In genomic region chr4:152667781-152668180, GRCh38 we compare ENCODE assay signal across 24 cellular contexts. TPM values are rescaled to one million over a fixed set of nuclear protein-coding genes. Genes with fewer than 3 reads are reported as not detected.
DNase-seq lines count a peak whose midpoint lies in the region; ATAC-seq, FAIRE-seq and TF ChIP-seq lines count a peak whose summit lies in the region.
"Had no signal": no experiment of that assay in that cellular context is flagged by ENCODE, and none has a peak within 500 bp of the region (broad histone marks: within the 10 kb centered on the region; RNA-seq: fewer than 3 reads in every experiment).

No MANE protein-coding gene starts in this region.

- H3K4me3 ChIP-seq in OCI-LY1 (ENCODE audit: low read depth, low read length, poor library complexity, severe bottlenecking), result peak overlapping the region; percentile 56
- no peak overlapping the region for H3K4me3 ChIP-seq in endothelial cell of umbilical vein (replicated peaks in 1 of 3; ENCODE audit: insufficient read depth in 1 of 3, low read depth in 1 of 3, low read length in 3 of 3)
- no peak overlapping the region for H3K4me3 ChIP-seq in GM23338
- H3K4me3 ChIP-seq: BLaER1 treated with 17β-estradiol and CSF1 and Interleukin-3, amounts not matched to agents 10 nM and 100 nM; Peyer's patch had no signal

- peaks cover 79% of the 10 kb centered on the region for H3K4me1 ChIP-seq in OCI-LY1 (ENCODE audit: insufficient read depth, low read length, severe bottlenecking)
- no peaks in the 10 kb centered on the region for H3K4me1 ChIP-seq in endothelial cell of umbilical vein (ENCODE audit: control insufficient read depth, extremely low read depth, insufficient read depth, low read length)
- peaks cover 29% of the 10 kb centered on the region for H3K4me1 ChIP-seq in GM23338 (ENCODE audit: insufficient read depth)

- H3K9ac ChIP-seq in OCI-LY1 (ENCODE audit: low read length), result peak overlapping the region; percentile 64
- H3K9ac ChIP-seq in endothelial cell of umbilical vein (replicated peaks; ENCODE audit: extremely low read depth, insufficient read depth, low read length), result no peak overlapping the region
- H3K9ac ChIP-seq: BLaER1 treated with 17β-estradiol and CSF1 and Interleukin-3, amounts not matched to agents 10 nM and 100 nM had no signal

- no peak for ATAC-seq in GM23338
- ATAC-seq in left cardiac atrium, result no peak
- no peak for ATAC-seq in HG02884 (IDR thresholded peaks at IDR 0.05; ENCODE audit: unreplicated experiment)
- ATAC-seq: HCT116, HepG2 had no signal

- peaks cover 3% of the 10 kb centered on the region for H3K27me3 Mint-ChIP-seq in GM23338 (ENCODE audit: insufficient read depth, low read depth, poor library complexity)
- H3K27me3 Mint-ChIP-seq: CD4-positive, alpha-beta memory T cell had no signal

- peak overlapping the region; percentile 97 for H3K27ac ChIP-seq in OCI-LY1 (ENCODE audit: low read depth, low read length, poor library complexity, severe bottlenecking)
- no peak overlapping the region for H3K27ac ChIP-seq in endothelial cell of umbilical vein (ENCODE audit: insufficient read depth, low read depth, low read length)
- H3K27ac ChIP-seq in GM23338 (ENCODE audit: low read depth), result no peak overlapping the region
- H3K27ac ChIP-seq: BLaER1 treated with 17β-estradiol and CSF1 and Interleukin-3, amounts not matched to agents 10 nM and 100 nM had no signal

- H3K9me3 Mint-ChIP-seq in GM23338, result no peaks in the 10 kb centered on the region
- H3K9me3 Mint-ChIP-seq: CD4-positive, alpha-beta memory T cell had no signal

- no TSS peak for BruUV-seq in endothelial cell of umbilical vein (replicated peaks; lab: Mats Ljungman, UMichigan)

- dilution Hi-C loops in endothelial cell of umbilical vein (cut with MboI; ENCODE audit: extremely low pct_ligation_motif_present, low sequenced_read_pairs), result no loop called here

- H3K4me1 Mint-ChIP-seq in GM23338, result peaks cover 19% of the 10 kb centered on the region

- H3K9me2 ChIP-seq in OCI-LY1 (ENCODE audit: low read depth, low read length), result no peaks in the 10 kb centered on the region
- no peaks in the 10 kb centered on the region for H3K9me2 ChIP-seq in GM23338 (ENCODE audit: insufficient read depth)

- H3K9me3 ChIP-seq in OCI-LY1 (ENCODE audit: low read length), result no peaks in the 10 kb centered on the region
- no peaks in the 10 kb centered on the region for H3K9me3 ChIP-seq in endothelial cell of umbilical vein (replicated peaks; ENCODE audit: control insufficient read depth, insufficient read depth, low read length)
- H3K9me3 ChIP-seq: Peyer's patch had no signal

- TF ChIP-seq POLR2A in GM12891 (IDR thresholded peaks at IDR 0.05; ENCODE audit: low read depth, low read length), result no peak
- no peak for TF ChIP-seq POLR2A in endothelial cell of umbilical vein (IDR thresholded peaks at IDR 0.05; ENCODE audit: low read depth, low read length)

- H4K20me1 ChIP-seq in OCI-LY1 (ENCODE audit: insufficient read depth, low read length) (no peaks in the 10 kb centered on the region), endothelial cell of umbilical vein (replicated peaks; ENCODE audit: control insufficient read depth, extremely low read depth, insufficient read depth, low read length) (no peaks in the 10 kb centered on the region), GM23338 (replicated peaks; ENCODE audit: insufficient read depth) (no peaks in the 10 kb centered on the region)
- H4K20me1 ChIP-seq: BLaER1 treated with 17β-estradiol and CSF1 and Interleukin-3, amounts not matched to agents 10 nM and 100 nM had no signal

- POLR2A ChIA-PET in endothelial cell of umbilical vein (lab: Charles Lee), result no interaction called here

- intact Hi-C loops in endothelial cell of umbilical vein (cut with micrococcal nuclease), result no loop called here
- intact Hi-C loops in left cardiac atrium (cut with DNase I), result no loop called here

- H3K9me1 ChIP-seq in endothelial cell of umbilical vein (replicated peaks; ENCODE audit: control insufficient read depth, extremely low read depth, insufficient read depth, low read length), result no peaks in the 10 kb centered on the region

- H2AFZ ChIP-seq in OCI-LY1 (ENCODE audit: low read length) (no peak overlapping the region), endothelial cell of umbilical vein (ENCODE audit: low read depth, low read length) (no peak overlapping the region), GM23338 (no peak overlapping the region)

- H3K4me3 Mint-ChIP-seq in GM23338, result no peak overlapping the region
- H3K4me3 Mint-ChIP-seq: CD4-positive, alpha-beta memory T cell had no signal

- H3K79me2 ChIP-seq in OCI-LY1 (ENCODE audit: insufficient read depth, low read length) (no peaks in the 10 kb centered on the region), endothelial cell of umbilical vein (ENCODE audit: control insufficient read depth, insufficient read depth, low read length) (no peaks in the 10 kb centered on the region), GM23338 (replicated peaks; ENCODE audit: insufficient read depth) (no peaks in the 10 kb centered on the region)

- FAIRE-seq in GM12891 (lab: Jason Lieb, UNC) (peak; percentile 20), endothelial cell of umbilical vein (lab: Jason Lieb, UNC) (peak; percentile 72)
- FAIRE-seq: A204.1, HepG2 had no signal

- peak overlapping the region; percentile 79 for H3K4me2 ChIP-seq in OCI-LY1 (ENCODE audit: low read length)
- no peak overlapping the region for H3K4me2 ChIP-seq in endothelial cell of umbilical vein (ENCODE audit: insufficient read depth, low read length)
- no peak overlapping the region for H3K4me2 ChIP-seq in GM23338
- H3K4me2 ChIP-seq: BLaER1 treated with 17β-estradiol and CSF1 and Interleukin-3, amounts not matched to agents 10 nM and 100 nM had no signal

- DNase-seq in GM12891 (ENCODE audit: insufficient read length, low spot score) (no peak), endothelial cell of umbilical vein (ENCODE audit: low read depth, low spot score) (no peak), NCI-H2196 (lab: John Stamatoyannopoulos, UW; ENCODE audit: unreplicated experiment) (no peak), GM23338 (ENCODE audit: low spot score) (no peak), left cardiac atrium (no peak)
- DNase-seq: CD4-positive, alpha-beta memory T cell; COR-L47; DMS53; EL; GDM1; KBM-7; MM.1S; NCI-H2029; NCI-H446 treated with DMSO at 0.1 percent for 48 hours; NCI-H526; NCI-H82; Peyer's patch; SHP77 treated with DMSO at 0.1 percent for 48 hours had no signal

- H3K36me3 Mint-ChIP-seq in GM23338 (ENCODE audit: low read depth), result no peaks in the 10 kb centered on the region

- H3F3A ChIP-seq in OCI-LY1 (ENCODE audit: insufficient read depth, low read length), result peaks cover 11% of the 10 kb centered on the region; the same call in 1 of the 2 replicates
- no peaks in the 10 kb centered on the region for H3F3A ChIP-seq in GM23338 (replicated peaks; ENCODE audit: low read depth)

- no peak overlapping the region for H3K27ac Mint-ChIP-seq in GM23338

- H3K36me3 ChIP-seq in OCI-LY1 (ENCODE audit: insufficient read depth, low read length) (no peaks in the 10 kb centered on the region), endothelial cell of umbilical vein (ENCODE audit: control insufficient read depth in 2 of 2, extremely low read depth in 1 of 2, insufficient read depth in 2 of 2, low read length in 2 of 2) (no peaks in the 10 kb centered on the region), GM23338 (ENCODE audit: insufficient read depth) (no peaks in the 10 kb centered on the region)
- H3K36me3 ChIP-seq: BLaER1 treated with 17β-estradiol and CSF1 and Interleukin-3, amounts not matched to agents 10 nM and 100 nM; Peyer's patch had no signal

- CTCF ChIA-PET in endothelial cell of umbilical vein (lab: Charles Lee), result interaction anchor here (0.9 to 1.7 kb wide), 4 partner anchors 9 to 213 kb away, joined by 3 to 4 read pairs (median 4); partner anchors contain the start of gene TMEM154

- H3K27me3 ChIP-seq in OCI-LY1 (ENCODE audit: insufficient read depth, low read length) (no peaks in the 10 kb centered on the region), endothelial cell of umbilical vein (ENCODE audit: control insufficient read depth in 2 of 2, insufficient read depth in 2 of 2, low read length in 2 of 2) (no peaks in the 10 kb centered on the region), GM23338 (ENCODE audit: insufficient read depth) (no peaks in the 10 kb centered on the region)
- H3K27me3 ChIP-seq: BLaER1 treated with 17β-estradiol and CSF1 and Interleukin-3, amounts not matched to agents 10 nM and 100 nM; Peyer's patch had no signal

- TF ChIP-seq CTCF in OCI-LY1 (IDR thresholded peaks at IDR 0.05; ENCODE audit: low read length) (no peak), endothelial cell of umbilical vein (IDR thresholded peaks at IDR 0.05; ENCODE audit: extremely low read depth in 1 of 2, insufficient read depth in 1 of 2, low read depth in 1 of 2, low read length in 2 of 2) (no peak), GM23338 (conservative IDR thresholded peaks at IDR 0.05; ENCODE audit: low read depth in 2 of 2) (no peak)

TF ChIP-seq in GM12891, 5 proteins besides CTCF, POLR2A, EP300 and RAD21 (continues in another document):
- TF ChIP-seq POU2F2 (IDR thresholded peaks at IDR 0.05; ENCODE audit: low read depth, low read length) (no peak), POLR2AphosphoS5 (IDR thresholded peaks at IDR 0.05; ENCODE audit: low read depth, low read length) (no peak), SPI1 (IDR thresholded peaks at IDR 0.05; ENCODE audit: low read depth, low read length) (no peak)

TF ChIP-seq in endothelial cell of umbilical vein, 7 proteins besides CTCF, POLR2A, EP300 and RAD21 (continues in another document):
- TF ChIP-seq MYC (IDR thresholded peaks at IDR 0.05; ENCODE audit: low read depth, low read length) (no peak), JUN (IDR thresholded peaks at IDR 0.05; ENCODE audit: borderline replicate concordance, insufficient read depth, insufficient read length, low read depth) (no peak), GATA2 (IDR thresholded peaks at IDR 0.05; ENCODE audit: insufficient read depth, insufficient read length, low read depth, low read length) (no peak)

RNA-seq across cellular contexts. Expression of gene TMEM154, which starts 12.0 kb away (rescaled TPM):
- 9.3 TPM for polyA plus RNA-seq in GM12891 (2012; ENCODE audit: low read depth, missing spikeins)
- total RNA-seq in endothelial cell of umbilical vein (43.6 and 50.0 TPM in 2 replicates), left cardiac atrium (1 to 10 TPM; 2.8 to 4.4 TPM)
- polyA plus RNA-seq in endothelial cell of umbilical vein (5.1 and 5.4 TPM in 2 replicates), GM23338 (2016; fragmentation: Nextera tagmentation; extraction: Ambion mirVana) (1.0 and 1.8 TPM in 2 replicates)
- polyA plus RNA-seq in endothelial cell of umbilical vein (2011; cell fraction: cytosol; rRNA removed), result 5.7 and 6.1 TPM in 2 replicates
- 7.9 and 10.0 TPM in 2 replicates for polyA plus RNA-seq in endothelial cell of umbilical vein (2011; cell fraction: nucleus; rRNA removed)
- polyA plus RNA-seq in endothelial cell of umbilical vein (2012), result 9.9 and 22.2 TPM in 2 replicates
- polyA minus RNA-seq in endothelial cell of umbilical vein, result 12.0 and 14.0 TPM in 2 replicates
- not detected for polyA minus RNA-seq in endothelial cell of umbilical vein (2011; cell fraction: cytosol; rRNA and poly(A)+ RNA removed)
- polyA minus RNA-seq in endothelial cell of umbilical vein (2011; cell fraction: nucleus; rRNA and poly(A)+ RNA removed), result 10.7 and 15.0 TPM in 2 replicates
- 1.7 and 2.7 TPM in 2 replicates for total RNA-seq in GM23338 (2014; rRNA removed; shearing (Covaris generic))
- total RNA-seq: HepG2 had no signal
